ENCODE assay signal across 19 cellular contexts in genomic region chr15:99545605-99546004, GRCh38. TPM values are rescaled to one million over a fixed set of nuclear protein-coding genes. Genes with fewer than 3 reads are reported as not detected.
DNase-seq lines count a peak whose midpoint lies in the region; ATAC-seq and TF ChIP-seq lines count a peak whose summit lies in the region.
"Had no signal": no experiment of that assay in that cellular context is flagged by ENCODE, and none has a peak within 500 bp of the region (broad histone marks: within the 10 kb centered on the region; RNA-seq: fewer than 3 reads in every experiment).

No MANE protein-coding gene starts in this region.

- H3K4me3 ChIP-seq in psoas muscle: no peak overlapping the region
- H3K4me3 ChIP-seq: GM23248 had no signal

- no peak for TF ChIP-seq CTCF in psoas muscle (IDR thresholded peaks at IDR 0.05)

- peaks cover 7% of the 10 kb centered on the region for H3K4me1 ChIP-seq in psoas muscle

- no peaks in the 10 kb centered on the region for H3K36me3 ChIP-seq in psoas muscle (ENCODE audit: insufficient read depth in 1 of 2, low read depth in 1 of 2)

- no peaks in the 10 kb centered on the region for H3K9me3 ChIP-seq in psoas muscle

- ATAC-seq in GM18909 (IDR thresholded peaks at IDR 0.05; ENCODE audit: poor library complexity, unreplicated experiment) (peak; percentile 56), HG03342 (IDR thresholded peaks at IDR 0.05; ENCODE audit: unreplicated experiment) (peak; percentile 56), psoas muscle (peak in 2 of 4 donors; percentile 27 to 72)
- ATAC-seq: SK-N-SH treated with all-trans-retinoic acid at 6 μM for 48 hours had no signal

- peak overlapping the region; percentile 34 for H3K27ac ChIP-seq in psoas muscle
- H3K27ac ChIP-seq: C4-2B, GM23248 had no signal

- no peaks in the 10 kb centered on the region for H3K27me3 ChIP-seq in psoas muscle (ENCODE audit: insufficient read depth in 3 of 3, low read length in 2 of 3)

- peak; percentile 30 for DNase-seq in fibroblast of peridontal ligament (ENCODE audit: extremely low read depth)
- DNase-seq in psoas muscle: no peak
- DNase-seq in hypothalamus (lab: John Stamatoyannopoulos, UW): no peak
- no peak for DNase-seq in posterior vena cava (ENCODE audit: low spot score)
- DNase-seq in HPDE6-E6E7 (ENCODE audit: extremely low spot score): no peak
- DNase-seq: GM23248; HCEC 1CT; NCI-H1092; NCI-H146; NCI-H2081 treated with DMSO at 0.1 percent for 48 hours; NCI-H2227 treated with DMSO at 0.1 percent for 48 hours; NCI-H526; NK-92 treated with Interleukin-12 subunit alpha and Interleukin-12 subunit beta, amount 100 ng/mL, for 24 hours; OCI-M1; SHP77 treated with DMSO at 0.1 percent for 48 hours had no signal

- intact Hi-C loops in psoas muscle (cut with DNase I) (no loop called here), posterior vena cava (cut with DNase I) (no loop called here)

RNA-seq across cellular contexts. Expression of gene MEF2A, which starts 20.2 kb away (rescaled TPM):
- total RNA-seq in psoas muscle: 10 to 100 TPM; 63.9 to 92.6 (median 70.3) TPM
- 10 to 100 TPM; 17.1 to 52.6 (median 21.0) TPM for polyA plus RNA-seq in psoas muscle
- 100 to 1,000 TPM in 1 of 2 donors, 10 to 100 TPM in 1; 90.6 to 121 TPM for total RNA-seq in posterior vena cava
